ENCODE assay signal across 10 cellular contexts in genomic region chr5:68251804-68252648, GRCh38. TPM values are rescaled to one million over a fixed set of nuclear protein-coding genes. Genes with fewer than 3 reads are reported as not detected.
DNase-seq lines count a peak whose midpoint lies in the region; ATAC-seq and TF ChIP-seq lines count a peak whose summit lies in the region.
"Had no signal": no experiment of that assay in that cellular context is flagged by ENCODE, and none has a peak within 500 bp of the region (broad histone marks: within the 10 kb centered on the region; RNA-seq: fewer than 3 reads in every experiment).

No MANE protein-coding gene starts in this region.

- H3K9me3 ChIP-seq in IMR-90 (ENCODE audit: control insufficient read depth, insufficient read depth, low read length) (no peaks in the 10 kb centered on the region), stomach smooth muscle (ENCODE audit: control insufficient read depth in 2 of 2, low read length in 2 of 2) (no peaks in the 10 kb centered on the region), OCI-LY7 (ENCODE audit: low read length) (no peaks in the 10 kb centered on the region)

- H4K5ac ChIP-seq in IMR-90 (ENCODE audit: low read depth, low read length) = no peak overlapping the region

- peak overlapping the region; percentile 86 for H3K14ac ChIP-seq in IMR-90 (replicated peaks; ENCODE audit: low read depth, low read length)

- H3K79me1 ChIP-seq in IMR-90 (ENCODE audit: low read depth in 1 of 2, low read length in 2 of 2) = peaks cover 12 to 42% of the 10 kb centered on the region in 2 experiments; a peak in 3 of 4 replicates

- no peak overlapping the region for H2AK9ac ChIP-seq in IMR-90 (replicated peaks; ENCODE audit: low read depth, low read length, poor library complexity)

- BruUV-seq in IMR-90 (replicated peaks; lab: Mats Ljungman, UMichigan) = no TSS peak
- no TSS peak for BruUV-seq in OCI-LY7 (replicated peaks; lab: Mats Ljungman, UMichigan)

- peak overlapping the region; percentile 19 for H2BK5ac ChIP-seq in IMR-90 (ENCODE audit: low read depth, low read length, poor library complexity, severe bottlenecking)

- peaks cover 12% of the 10 kb centered on the region for H3K4me1 ChIP-seq in IMR-90 (ENCODE audit: control insufficient read depth, insufficient read depth, low read length)
- H3K4me1 ChIP-seq in stomach smooth muscle (ENCODE audit: control insufficient read depth, insufficient read depth, low read length) = peaks cover 47% of the 10 kb centered on the region
- H3K4me1 ChIP-seq in OCI-LY7 (ENCODE audit: insufficient read depth, low read length, poor library complexity, severe bottlenecking) = no peaks in the 10 kb centered on the region

- no peaks in the 10 kb centered on the region for H3K27me3 ChIP-seq in IMR-90 (ENCODE audit: control insufficient read depth, insufficient read depth, low read length)
- H3K27me3 ChIP-seq in layer of hippocampus (ENCODE audit: control insufficient read depth, insufficient read depth, low read length) = no peaks in the 10 kb centered on the region
- H3K27me3 ChIP-seq in stomach smooth muscle (ENCODE audit: control insufficient read depth in 1 of 2, insufficient read depth in 2 of 2, low read length in 2 of 2) = no peaks in the 10 kb centered on the region
- H3K27me3 ChIP-seq: cardiac muscle cell had no signal

- peak; percentile 28; the same call in 1 of the 2 replicates for ATAC-seq in IMR-90 (ENCODE audit: low read depth)

- H3K56ac ChIP-seq in IMR-90 (ENCODE audit: extremely low read depth, insufficient read depth, low read length) = no peak overlapping the region

- intact Hi-C loops in IMR-90 (cut with micrococcal nuclease) = loop anchor here (1.0 to 10.0 kb wide), 6 partner anchors 35 to 1447 kb away; partner anchors contain the start of gene PIK3R1
- intact Hi-C loops in OCI-LY7 (cut with micrococcal nuclease; ENCODE audit: unreplicated experiment) = loop anchor here (5.0 kb wide), 1 partner anchor 1005 kb away; no protein-coding TSS in a partner anchor

- H2AFZ ChIP-seq in IMR-90 (replicated peaks; ENCODE audit: low read length, poor library complexity) (peak overlapping the region; percentile 40), OCI-LY7 (ENCODE audit: low read length) (no peak overlapping the region)

- H3K36me3 ChIP-seq in IMR-90 (ENCODE audit: control insufficient read depth, insufficient read depth, low read length) (no peaks in the 10 kb centered on the region), stomach smooth muscle (ENCODE audit: control insufficient read depth in 2 of 2, insufficient read depth in 2 of 2, low read length in 2 of 2) (no peaks in the 10 kb centered on the region), OCI-LY7 (ENCODE audit: insufficient read depth, low read length) (no peaks in the 10 kb centered on the region)
- H3K36me3 ChIP-seq: cardiac muscle cell had no signal

- H3K4me3 ChIP-seq in IMR-90 (ENCODE audit: insufficient read depth, low read depth, low read length) = no peak overlapping the region
- no peak overlapping the region for H3K4me3 ChIP-seq in astrocyte of the cerebellum (ENCODE audit: low read depth, low read length)
- H3K4me3 ChIP-seq in stomach smooth muscle (ENCODE audit: low read length in 2 of 2) = peak overlapping the region in 1 of 2 donors; percentile 40
- no peak overlapping the region for H3K4me3 ChIP-seq in OCI-LY7 (ENCODE audit: low read depth, low read length, poor library complexity, severe bottlenecking)
- H3K4me3 ChIP-seq: cardiac muscle cell had no signal

- peak overlapping the region; percentile 27; the same call in 1 of the 2 replicates for H2BK120ac ChIP-seq in IMR-90 (ENCODE audit: low read depth, low read length)

- 0 out of 4 replicates have a peak overlapping the region, but pooled peaks of 1 of the 2 experiments have one; percentile 26 for H4K8ac ChIP-seq in IMR-90 (ENCODE audit: low read depth in 2 of 2, low read length in 2 of 2)

- H2AK5ac ChIP-seq in IMR-90 (ENCODE audit: low read depth, low read length) = 0 out of 2 replicates have a peak overlapping the region, but pooled peaks have one; percentile 7

- in situ Hi-C loops in IMR-90 (cut with MboI; ENCODE audit: low sequenced_read_pairs) = loop anchor here (5.0 to 25.0 kb wide), 2 partner anchors 1005 to 1440 kb away; no protein-coding TSS in a partner anchor
- in situ Hi-C loops in astrocyte of the cerebellum (cut with HindIII; ENCODE audit: low sequenced_read_pairs) = no loop called here

- H3K27ac ChIP-seq in IMR-90 (ENCODE audit: insufficient read depth, low read length) (peak overlapping the region; percentile 42; the same call in 1 of the 2 replicates), layer of hippocampus (ENCODE audit: low read depth, low read length) (peak overlapping the region; percentile 24), stomach smooth muscle (ENCODE audit: low read length) (peak overlapping the region; percentile 73), OCI-LY7 (ENCODE audit: low read depth, low read length, poor library complexity, severe bottlenecking) (no peak overlapping the region)

- no peak overlapping the region for H3K9ac ChIP-seq in IMR-90 (ENCODE audit: low read depth, low read length)
- peak overlapping the region; percentile 33 to 37 for H3K9ac ChIP-seq in stomach smooth muscle (ENCODE audit: low read length in 2 of 2)

- CTCF ChIA-PET in IMR-90 (lab: Yijun Ruan, JAX) = interaction anchor here (0.6 to 3.1 kb wide), 11 partner anchors 12 to 1101 kb away, joined by 3 to 19 read pairs (median 3); no protein-coding TSS in a partner anchor
- CTCF ChIA-PET in OCI-LY7 (lab: Charles Lee; ENCODE audit: unreplicated experiment) = interaction anchor here (0.6 kb wide), 1 partner anchor 301 kb away, joined by 3 read pairs; no protein-coding TSS in a partner anchor

- peaks cover 6% of the 10 kb centered on the region; the same call in 1 of the 2 replicates for H4K20me1 ChIP-seq in IMR-90 (ENCODE audit: insufficient read depth, low read length)
- H4K20me1 ChIP-seq in OCI-LY7 (ENCODE audit: insufficient read depth, low read length) = peaks cover 21% of the 10 kb centered on the region

- TF ChIP-seq POLR2A in IMR-90 (IDR thresholded peaks at IDR 0.05; ENCODE audit: low read depth, low read length) = no peak

- H3K9me2 ChIP-seq in OCI-LY7 (ENCODE audit: insufficient read depth, low read length) = no peaks in the 10 kb centered on the region

- H4K91ac ChIP-seq in IMR-90 (ENCODE audit: insufficient read depth, low read depth, low read length) = 0 out of 2 replicates have a peak overlapping the region, but pooled peaks have one; percentile 15

- H3K9me1 ChIP-seq in IMR-90 (ENCODE audit: insufficient read depth, low read length) = peaks cover 9% of the 10 kb centered on the region

- 53% methylated on average over 4 of the region's 7 CpGs; no CpG with 5 or more reads in 1 of the 2 experiments for WGBS in IMR-90 (ENCODE audit: extremely low coverage in 2 of 2, insufficient read length in 1 of 2), 2 experiments

- peak overlapping the region; percentile 31 for H3K4ac ChIP-seq in IMR-90 (ENCODE audit: low read depth, low read length)

- TF ChIP-seq RAD21 in IMR-90 (IDR thresholded peaks at IDR 0.05; ENCODE audit: low read length) = no peak

- H2BK15ac ChIP-seq in IMR-90 (ENCODE audit: low read depth, low read length) = peak overlapping the region; percentile 9; the same call in 2 of the 3 replicates

- DNase-seq in IMR-90 (peak; percentile 50), astrocyte of the cerebellum (ENCODE audit: low read depth) (peak; percentile 34), DMS53 (lab: John Stamatoyannopoulos, UW) (no peak), OCI-LY7 (ENCODE audit: low spot score) (no peak), cerebellar nuclear complex (lab: John Stamatoyannopoulos, UW) (no peak), NCI-H146 (lab: John Stamatoyannopoulos, UW) (no peak)
- DNase-seq: NCI-H2171 treated with DMSO at 0.1 percent for 48 hours had no signal

- peak overlapping the region; percentile 43 for H3K4me2 ChIP-seq in IMR-90 (ENCODE audit: low read depth, low read length)
- no peak overlapping the region for H3K4me2 ChIP-seq in OCI-LY7 (ENCODE audit: low read length)

- H3K18ac ChIP-seq in IMR-90 (ENCODE audit: low read depth, low read length) = no peak overlapping the region

- POLR2A ChIA-PET in IMR-90 (lab: Charles Lee; ENCODE audit: unreplicated experiment) (no interaction called here), OCI-LY7 (lab: Charles Lee) (interaction anchor here (0.5 to 1.3 kb wide), 3 partner anchors 8 to 932 kb away, joined by 3 to 4 read pairs (median 4); no protein-coding TSS in a partner anchor)

- H2BK20ac ChIP-seq in IMR-90 (ENCODE audit: low read depth, low read length) = peak overlapping the region; percentile 23

- H3K23ac ChIP-seq in IMR-90 (ENCODE audit: low read depth, low read length) = peak overlapping the region; percentile 66; the same call in 1 of the 2 replicates

- peaks cover 49% of the 10 kb centered on the region; the same call in 1 of the 2 replicates for H3K79me2 ChIP-seq in OCI-LY7 (ENCODE audit: insufficient read depth, low read depth, low read length)

- dilution Hi-C loops in IMR-90 (cut with HindIII; ENCODE audit: low sequenced_read_pairs, unreplicated experiment) = no loop called here

- TF ChIP-seq CTCF in IMR-90 (conservative IDR thresholded peaks at IDR 0.05; ENCODE audit: low read depth, low read length) (no peak), astrocyte of the cerebellum (IDR thresholded peaks at IDR 0.05; ENCODE audit: low read depth, low read length, missing control alignments) (no peak), OCI-LY7 (conservative IDR thresholded peaks at IDR 0.05; ENCODE audit: low read length) (no peak)

TF ChIP-seq in IMR-90, 13 proteins besides CTCF, POLR2A, EP300 and RAD21 (continues in another document):
- no peak for TF ChIP-seq RFX5 (IDR thresholded peaks at IDR 0.05; ENCODE audit: low read depth, low read length)
- no peak for TF ChIP-seq MAZ (IDR thresholded peaks at IDR 0.05; ENCODE audit: borderline replicate concordance, low read depth, low read length)
- TF ChIP-seq USF2 (IDR thresholded peaks at IDR 0.05; ENCODE audit: low read depth, low read length) = no peak
- no peak for TF ChIP-seq MAFK (IDR thresholded peaks at IDR 0.05; ENCODE audit: low read depth, low read length)
- TF ChIP-seq CHD1 (IDR thresholded peaks at IDR 0.05; ENCODE audit: low read depth, low read length) = no peak
- no peak for TF ChIP-seq NFE2L2 (IDR thresholded peaks at IDR 0.05; ENCODE audit: low read depth, low read length)
- no peak for TF ChIP-seq SMC3 (IDR thresholded peaks at IDR 0.05; ENCODE audit: low read depth, low read length)

RNA-seq across cellular contexts. Expression of gene PIK3R1, which starts 36.5 kb away (rescaled TPM):
- total RNA-seq in IMR-90 (2012; rRNA removed) (9.3 and 13.6 TPM in 2 replicates), OCI-LY7 (2022) (43.4 and 45.6 TPM in 2 replicates)
- polyA plus RNA-seq in IMR-90 (2012; rRNA removed) = 2.4 and 2.6 TPM in 2 replicates
- polyA plus RNA-seq in IMR-90 (2012; cell fraction: cytosol; rRNA removed) = 0.45 and 0.77 TPM in 2 replicates
- 0.92 and 4.4 TPM in 2 replicates for polyA plus RNA-seq in IMR-90 (2012; cell fraction: nucleus; rRNA removed; ENCODE audit: low replicate concordance)
- total RNA-seq in OCI-LY7 (2014; rRNA removed; shearing (Covaris generic)) = 14.9 and 15.8 TPM in 2 replicates

Comparison
In these comparisons a context has a peak if more than half of its experiments do, and no peak if none do; other contexts are left out.
1. DNase-seq: peak in IMR-90 (single experiment) and astrocyte of the cerebellum (single experiment); none in DMS53 (single experiment), OCI-LY7 (single experiment), cerebellar nuclear complex (0 of 2) and NCI-H146 (single experiment).